In the genomic region with DNA sequence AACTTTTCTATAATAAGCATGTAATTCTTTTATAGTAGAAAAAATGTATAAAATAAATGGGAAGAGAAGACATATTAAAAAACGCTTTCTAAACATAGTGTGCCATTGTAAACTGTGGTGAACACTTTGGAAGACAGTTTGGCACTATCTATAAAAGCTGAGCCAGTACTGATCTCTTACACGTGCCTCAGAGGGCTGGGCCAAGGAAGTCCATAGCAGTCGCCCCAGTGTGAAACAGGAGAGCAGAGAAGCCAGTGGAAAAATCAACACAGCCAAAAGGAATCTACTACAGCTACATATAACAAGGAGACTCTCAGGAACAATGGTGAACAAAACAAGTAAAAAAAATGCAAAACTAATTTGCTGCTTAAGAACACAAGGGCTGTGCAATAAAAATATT, we compare ENCODE assay signal across 1 cellular context.
TF ChIP-seq lines count a peak whose summit lies in the region.

No MANE protein-coding gene starts in this region.

TF ChIP-seq in IMR-90, 13 proteins besides CTCF, POLR2A, EP300 and RAD21 (continued from another document):
- TF ChIP-seq ELK1 (IDR thresholded peaks at IDR 0.05; ENCODE audit: borderline replicate concordance, low read depth, low read length) (no peak), SMC3 (IDR thresholded peaks at IDR 0.05; ENCODE audit: low read depth, low read length) (no peak)
TF ChIP-seq in IMR-90: peak in this region for 0.
